ENCODE assay signal across 8 cellular contexts in genomic region chr3:18556503-18556902, GRCh38.
DNase-seq lines count a peak whose midpoint lies in the region; ATAC-seq and TF ChIP-seq lines count a peak whose summit lies in the region.

No MANE protein-coding gene starts in this region.

- no peak for TF ChIP-seq EP300 in tibial nerve (IDR thresholded peaks at IDR 0.05)

- H3K36me3 ChIP-seq in tibial nerve: no peaks in the 10 kb centered on the region

- 70 to 90% methylated on average over 3 of the region's 3 CpGs for WGBS in tibial nerve, 2 donors

- intact Hi-C loops in posterior cingulate gyrus (cut with DNase I): no loop called here

- H3K4me1 ChIP-seq in tibial nerve: peaks cover 0 to 6% (median 0%) of the 10 kb centered on the region in 4 donors

- no peak overlapping the region for H3K4me3 ChIP-seq in tibial nerve

- DNase-seq in activated T-cell treated with anti-CD3 and anti-CD28 coated beads, Interleukin-2, amount 50 U/mL, for 48 hours: peak; percentile 75 to 80
- peak; percentile 14 to 25 (median 22) for DNase-seq in stimulated activated CD4-positive, alpha-beta T cell treated with anti-CD3 and anti-CD28 coated beads, TNF-alpha, amount 100 ng/mL, for 4 hours (ENCODE audit: low read depth in 3 of 3)
- DNase-seq in posterior cingulate gyrus (no peak), tibial nerve (ENCODE audit: low spot score in 2 of 2) (no peak), NCI-H2081 treated with DMSO at 0.1 percent for 48 hours (lab: John Stamatoyannopoulos, UW) (no peak), NCI-H748 treated with DMSO at 0.1 percent for 48 hours (lab: John Stamatoyannopoulos, UW) (no peak)

- H3K27ac ChIP-seq in tibial nerve: no peak overlapping the region

- H3K27me3 ChIP-seq in tibial nerve: no peaks in the 10 kb centered on the region

- TF ChIP-seq POLR2A in tibial nerve (IDR thresholded peaks at IDR 0.05): no peak

- no peaks in the 10 kb centered on the region for H3K9me3 ChIP-seq in tibial nerve

- TF ChIP-seq CTCF in tibial nerve (IDR thresholded peaks at IDR 0.05): no peak

- ATAC-seq in GM21423 (IDR thresholded peaks at IDR 0.05; ENCODE audit: unreplicated experiment): peak; percentile 84
- peak; percentile 47 for ATAC-seq in HG03575 (IDR thresholded peaks at IDR 0.05; ENCODE audit: extremely low read depth, insufficient number of reproducible peaks, low FRiP score, unreplicated experiment)

Comparison
In these comparisons a context has a peak if more than half of its experiments do, and no peak if none do; other contexts are left out.
1. DNase-seq: peak in activated T-cell treated with anti-CD3 and anti-CD28 coated beads, Interleukin-2, amount 50 U/mL, for 48 hours (2 of 2) and stimulated activated CD4-positive, alpha-beta T cell treated with anti-CD3 and anti-CD28 coated beads, TNF-alpha, amount 100 ng/mL, for 4 hours (3 of 3); none in posterior cingulate gyrus (0 of 10), tibial nerve (0 of 2), NCI-H2081 treated with DMSO at 0.1 percent for 48 hours (single experiment) and NCI-H748 treated with DMSO at 0.1 percent for 48 hours (single experiment).